8 cellular contexts compared by ENCODE assay signal in genomic region chr19:52270266-52270885, GRCh38. TPM values are rescaled to one million over a fixed set of nuclear protein-coding genes. Genes with fewer than 3 reads are reported as not detected.
DNase-seq lines count a peak whose midpoint lies in the region; ATAC-seq, FAIRE-seq and TF ChIP-seq lines count a peak whose summit lies in the region.

No MANE protein-coding gene starts in this region.

- H3K27me3 Mint-ChIP-seq in naive thymus-derived CD8-positive, alpha-beta T cell: no peaks in the 10 kb centered on the region

- H3K9me3 Mint-ChIP-seq in naive thymus-derived CD8-positive, alpha-beta T cell: peaks cover 0 to 49% (median 32%) of the 10 kb centered on the region in 9 donors

- H3K79me2 ChIP-seq in SU-DHL-6 (ENCODE audit: insufficient read depth, low read length) (peaks cover 57% of the 10 kb centered on the region), endothelial cell of umbilical vein (ENCODE audit: control insufficient read depth, insufficient read depth, low read length) (peaks cover 38% of the 10 kb centered on the region)

- H3K27me3 ChIP-seq in SU-DHL-6 (ENCODE audit: low read length) (no peaks in the 10 kb centered on the region), endothelial cell of umbilical vein (ENCODE audit: control insufficient read depth in 2 of 2, insufficient read depth in 2 of 2, low read length in 2 of 2) (no peaks in the 10 kb centered on the region)

- H3K9me3 ChIP-seq in SU-DHL-6 (ENCODE audit: insufficient read depth, low read length) (no peaks in the 10 kb centered on the region), endothelial cell of umbilical vein (replicated peaks; ENCODE audit: control insufficient read depth, insufficient read depth, low read length) (no peaks in the 10 kb centered on the region)

- H4K20me1 ChIP-seq in SU-DHL-6 (ENCODE audit: low read depth, low read length) (no peaks in the 10 kb centered on the region), endothelial cell of umbilical vein (replicated peaks; ENCODE audit: control insufficient read depth, extremely low read depth, insufficient read depth, low read length) (no peaks in the 10 kb centered on the region)

- H3K9ac ChIP-seq in SU-DHL-6 (ENCODE audit: low read length) (peak overlapping the region; percentile 94), endothelial cell of umbilical vein (replicated peaks; ENCODE audit: extremely low read depth, insufficient read depth, low read length) (peak overlapping the region; percentile 100)

- H3K9me2 ChIP-seq in SU-DHL-6 (replicated peaks; ENCODE audit: insufficient read depth, low read length): no peaks in the 10 kb centered on the region

- dilution Hi-C loops in endothelial cell of umbilical vein (cut with MboI; ENCODE audit: extremely low pct_ligation_motif_present, low sequenced_read_pairs): no loop called here

- peak overlapping the region; percentile 91 to 100 (median 98) for H3K4me3 Mint-ChIP-seq in naive thymus-derived CD8-positive, alpha-beta T cell

- H3K4me2 ChIP-seq in SU-DHL-6 (ENCODE audit: low read depth, low read length, poor library complexity, severe bottlenecking) (peak overlapping the region; percentile 75), endothelial cell of umbilical vein (ENCODE audit: insufficient read depth, low read length) (peak overlapping the region; percentile 76)

- no peak for FAIRE-seq in H54 (lab: Jason Lieb, UNC)
- FAIRE-seq in endothelial cell of umbilical vein (lab: Jason Lieb, UNC): no peak

- peaks cover 6% of the 10 kb centered on the region for H3K4me1 ChIP-seq in endothelial cell of umbilical vein (ENCODE audit: control insufficient read depth, extremely low read depth, insufficient read depth, low read length)

- H3K36me3 ChIP-seq in SU-DHL-6 (ENCODE audit: low read length) (peaks cover 8% of the 10 kb centered on the region), endothelial cell of umbilical vein (ENCODE audit: control insufficient read depth in 2 of 2, extremely low read depth in 1 of 2, insufficient read depth in 2 of 2, low read length in 2 of 2) (no peaks in the 10 kb centered on the region)

- peak in 1 of 2 donors; percentile 3 for ATAC-seq in naive thymus-derived CD8-positive, alpha-beta T cell
- ATAC-seq in HG03565 (IDR thresholded peaks at IDR 0.05; ENCODE audit: unreplicated experiment): no peak

- no peak for TF ChIP-seq CTCF in SU-DHL-6 (IDR thresholded peaks at IDR 0.05; ENCODE audit: insufficient read depth, low read length, poor library complexity, severe bottlenecking)
- TF ChIP-seq CTCF in endothelial cell of umbilical vein (IDR thresholded peaks at IDR 0.05; ENCODE audit: extremely low read depth in 1 of 2, insufficient read depth in 1 of 2, low read depth in 1 of 2, low read length in 2 of 2): no peak

- no peak for TF ChIP-seq POLR2A in H54 (IDR thresholded peaks at IDR 0.05; ENCODE audit: low read depth, low read length)
- no peak for TF ChIP-seq POLR2A in endothelial cell of umbilical vein (IDR thresholded peaks at IDR 0.05; ENCODE audit: low read depth, low read length)

- peak; percentile 11 for DNase-seq in CD1c-positive myeloid dendritic cell (ENCODE audit: extremely low spot score)
- DNase-seq in H54 (ENCODE audit: insufficient read length, low spot score): peak; percentile 18
- no peak for DNase-seq in endothelial cell of umbilical vein (ENCODE audit: low read depth, low spot score)
- peak in 2 of 10 donors; percentile 9 to 29 for DNase-seq in naive thymus-derived CD8-positive, alpha-beta T cell
- no peak for DNase-seq in DMS153 treated with DMSO at 0.1 percent for 48 hours (lab: John Stamatoyannopoulos, UW; ENCODE audit: unreplicated experiment)
- no peak for DNase-seq in activated CD8-positive, alpha-beta memory T cell treated with anti-CD3 and anti-CD28 coated beads for 24 hours

- H3K9me1 ChIP-seq in endothelial cell of umbilical vein (replicated peaks; ENCODE audit: control insufficient read depth, extremely low read depth, insufficient read depth, low read length): no peaks in the 10 kb centered on the region

- H3K4me1 Mint-ChIP-seq in naive thymus-derived CD8-positive, alpha-beta T cell: peaks cover 29 to 52% (median 46%) of the 10 kb centered on the region in 4 donors

- H3K36me3 Mint-ChIP-seq in naive thymus-derived CD8-positive, alpha-beta T cell: peaks cover 34 to 49% (median 41%) of the 10 kb centered on the region in 3 donors

- CTCF ChIA-PET in endothelial cell of umbilical vein (lab: Charles Lee): no interaction called here

- H3F3A ChIP-seq in SU-DHL-6 (ENCODE audit: insufficient read depth): no peaks in the 10 kb centered on the region

- no TSS peak for BruUV-seq in endothelial cell of umbilical vein (replicated peaks; lab: Mats Ljungman, UMichigan)

- H3K4me3 ChIP-seq in SU-DHL-6 (ENCODE audit: insufficient read depth, low read length, poor library complexity, severe bottlenecking): peak overlapping the region; percentile 92
- H3K4me3 ChIP-seq in endothelial cell of umbilical vein (replicated peaks in 1 of 3; ENCODE audit: insufficient read depth in 1 of 3, low read depth in 1 of 3, low read length in 3 of 3): peak overlapping the region; percentile 89 to 96 (median 94)

- H3K27ac ChIP-seq in SU-DHL-6 (ENCODE audit: low read depth, low read length) (peak overlapping the region; percentile 65; the same call in 1 of the 2 replicates), endothelial cell of umbilical vein (ENCODE audit: insufficient read depth, low read depth, low read length) (peak overlapping the region; percentile 96)

- peak overlapping the region; percentile 55 for H2AFZ ChIP-seq in SU-DHL-6 (ENCODE audit: low read depth, low read length, severe bottlenecking)
- H2AFZ ChIP-seq in endothelial cell of umbilical vein (ENCODE audit: low read depth, low read length): peak overlapping the region; percentile 74

- POLR2A ChIA-PET in endothelial cell of umbilical vein (lab: Charles Lee): no interaction called here
- POLR2A ChIA-PET in naive thymus-derived CD8-positive, alpha-beta T cell (lab: Charles Lee): interaction anchor here (0.8 to 1.4 kb wide), 3 partner anchors 81 to 693 kb away, joined by 3 read pairs; partner anchors contain the start of gene ZNF880

- H3K27ac Mint-ChIP-seq in naive thymus-derived CD8-positive, alpha-beta T cell: peak overlapping the region; percentile 95 to 99 (median 98)

- intact Hi-C loops in endothelial cell of umbilical vein (cut with micrococcal nuclease): loop anchor here (1.0 kb wide), 1 partner anchor 80 kb away; the partner anchor contains the start of gene PPP2R1A

TF ChIP-seq in endothelial cell of umbilical vein, 7 proteins besides CTCF, POLR2A, EP300 and RAD21:
- TF ChIP-seq JUN (IDR thresholded peaks at IDR 0.05; ENCODE audit: borderline replicate concordance, insufficient read depth, insufficient read length, low read depth): no peak
- TF ChIP-seq MYC (IDR thresholded peaks at IDR 0.05; ENCODE audit: low read depth, low read length): no peak
- TF ChIP-seq POLR2AphosphoS5 (IDR thresholded peaks at IDR 0.05; ENCODE audit: insufficient read depth, low read depth, low read length): no peak
- TF ChIP-seq FOS (IDR thresholded peaks at IDR 0.05; ENCODE audit: borderline replicate concordance, insufficient read depth, low read length): no peak
- no peak for TF ChIP-seq MAX (IDR thresholded peaks at IDR 0.05; ENCODE audit: insufficient read depth, insufficient read length)
- TF ChIP-seq GATA2 (IDR thresholded peaks at IDR 0.05; ENCODE audit: insufficient read depth, insufficient read length, low read depth, low read length): no peak
- no peak for TF ChIP-seq EZH2 (IDR thresholded peaks at IDR 0.05; ENCODE audit: borderline replicate concordance, low read depth, low read length, severe bottlenecking)
TF ChIP-seq in endothelial cell of umbilical vein: peak in this region for 0.

RNA-seq across cellular contexts. Expression of gene ZNF766, which starts 1.0 kb away (rescaled TPM):
- total RNA-seq in endothelial cell of umbilical vein: 8.9 and 9.1 TPM in 2 replicates
- polyA plus RNA-seq in endothelial cell of umbilical vein: 1.8 and 2.9 TPM in 2 replicates
- polyA plus RNA-seq in endothelial cell of umbilical vein (2011; cell fraction: cytosol; rRNA removed): 3.9 and 4.3 TPM in 2 replicates
- polyA plus RNA-seq in endothelial cell of umbilical vein (2011; cell fraction: nucleus; rRNA removed): 3.8 and 5.5 TPM in 2 replicates
- polyA plus RNA-seq in endothelial cell of umbilical vein (2012): 9.3 and 11.4 TPM in 2 replicates
- 5.4 and 8.8 TPM in 2 replicates for polyA minus RNA-seq in endothelial cell of umbilical vein
- polyA minus RNA-seq in endothelial cell of umbilical vein (2011; cell fraction: cytosol; rRNA and poly(A)+ RNA removed): 5.3 TPM
- polyA minus RNA-seq in endothelial cell of umbilical vein (2011; cell fraction: nucleus; rRNA and poly(A)+ RNA removed): 4.0 and 6.5 TPM in 2 replicates
- 10 to 100 TPM; 61.0 to 67.2 TPM for total RNA-seq in naive thymus-derived CD8-positive, alpha-beta T cell
- 10 to 100 TPM; 49.6 to 70.5 (median 61.8) TPM for polyA plus RNA-seq in naive thymus-derived CD8-positive, alpha-beta T cell

RNA-seq across cellular contexts. Expression of gene ZNF480, which starts 26.6 kb away (rescaled TPM):
- total RNA-seq in endothelial cell of umbilical vein: 9.2 and 10.0 TPM in 2 replicates
- 2.0 and 3.6 TPM in 2 replicates for polyA plus RNA-seq in endothelial cell of umbilical vein
- polyA plus RNA-seq in endothelial cell of umbilical vein (2011; cell fraction: cytosol; rRNA removed): 4.2 and 6.5 TPM in 2 replicates
- 3.4 and 4.0 TPM in 2 replicates for polyA plus RNA-seq in endothelial cell of umbilical vein (2011; cell fraction: nucleus; rRNA removed)
- polyA plus RNA-seq in endothelial cell of umbilical vein (2012): 18.2 and 20.8 TPM in 2 replicates
- polyA minus RNA-seq in endothelial cell of umbilical vein: 4.7 and 9.4 TPM in 2 replicates
- polyA minus RNA-seq in endothelial cell of umbilical vein (2011; cell fraction: cytosol; rRNA and poly(A)+ RNA removed): 5.6 TPM
- 3.3 and 6.7 TPM in 2 replicates for polyA minus RNA-seq in endothelial cell of umbilical vein (2011; cell fraction: nucleus; rRNA and poly(A)+ RNA removed)
- 10 to 100 TPM; 27.3 to 28.2 TPM for total RNA-seq in naive thymus-derived CD8-positive, alpha-beta T cell
- 10 to 100 TPM; 22.6 to 30.2 (median 29.1) TPM for polyA plus RNA-seq in naive thymus-derived CD8-positive, alpha-beta T cell

Comparison
In these comparisons a context has a peak if more than half of its experiments do, and no peak if none do; other contexts are left out.
1. DNase-seq: peak in CD1c-positive myeloid dendritic cell (single experiment) and H54 (single experiment); none in endothelial cell of umbilical vein (single experiment), DMS153 treated with DMSO at 0.1 percent for 48 hours (single experiment) and activated CD8-positive, alpha-beta memory T cell treated with anti-CD3 and anti-CD28 coated beads for 24 hours (single experiment).